9 cellular contexts compared by ENCODE assay signal in the genomic region with DNA sequence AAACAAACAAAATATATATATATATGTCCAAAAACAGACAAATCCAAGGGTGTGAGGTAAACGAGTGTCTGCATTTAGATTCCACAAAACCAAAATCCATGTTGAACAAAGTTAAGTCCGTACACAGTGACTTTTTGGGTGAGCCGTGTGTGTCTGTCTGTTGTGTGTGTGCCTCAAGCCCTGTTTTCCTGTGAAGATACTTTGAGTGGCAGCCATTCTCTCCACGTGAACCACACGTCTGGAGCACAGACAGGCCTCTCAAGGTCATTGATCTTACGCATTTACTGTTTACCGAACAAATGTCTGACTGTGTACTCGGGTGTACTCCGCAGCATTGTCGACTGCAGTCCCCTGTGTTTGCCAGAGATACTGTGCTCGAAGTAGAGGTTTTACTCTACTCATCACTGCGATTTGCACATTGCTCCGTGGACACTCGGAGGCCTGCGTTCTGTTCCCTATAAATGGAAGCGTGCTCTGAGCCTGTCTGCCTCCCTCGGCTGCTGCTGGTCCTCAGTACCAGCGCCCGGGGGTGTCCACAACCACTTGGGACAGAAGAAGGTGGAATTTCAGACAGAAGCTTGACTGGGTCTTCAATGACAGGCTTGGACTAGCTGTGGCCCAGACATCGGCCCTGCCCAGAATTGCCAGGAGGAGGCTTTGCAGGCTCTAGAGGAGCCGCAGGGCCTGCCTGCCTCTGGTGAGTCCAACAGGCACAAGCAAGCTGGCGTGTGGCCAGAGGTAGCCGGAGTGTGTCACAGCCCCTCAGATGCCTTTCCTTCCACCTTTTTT. TPM values are rescaled to one million over a fixed set of nuclear protein-coding genes. Genes with fewer than 3 reads are reported as not detected.
DNase-seq lines count a peak whose midpoint lies in the region; ATAC-seq lines count a peak whose summit lies in the region.
"Had no signal": no experiment of that assay in that cellular context is flagged by ENCODE, and none has a peak within 500 bp of the region (broad histone marks: within the 10 kb centered on the region; RNA-seq: fewer than 3 reads in every experiment).

No MANE protein-coding gene starts in this region.

- H3K36me3 Mint-ChIP-seq in natural killer cell treated with Interleukin-12 subunit alpha and Interleukin-12 subunit beta and Interleukin-15 and Interleukin-18, amount 100 ng/mL, for 72 hours: no peaks in the 10 kb centered on the region

- peak overlapping the region; percentile 66 to 85 for H3K27ac Mint-ChIP-seq in natural killer cell treated with Interleukin-12 subunit alpha and Interleukin-12 subunit beta and Interleukin-15 and Interleukin-18, amount 100 ng/mL, for 72 hours

- peaks cover 26 to 43% of the 10 kb centered on the region in 2 donors for H3K4me1 Mint-ChIP-seq in natural killer cell treated with Interleukin-12 subunit alpha and Interleukin-12 subunit beta and Interleukin-15 and Interleukin-18, amount 100 ng/mL, for 72 hours (ENCODE audit: low read depth in 2 of 2)

- peak; percentile 33 for ATAC-seq in Right ventricle myocardium inferior
- ATAC-seq in natural killer cell treated with Interleukin-12 subunit alpha and Interleukin-12 subunit beta and Interleukin-15 and Interleukin-18, amount 100 ng/mL, for 72 hours: no peak
- no peak for ATAC-seq in HG03571 (IDR thresholded peaks at IDR 0.05; ENCODE audit: unreplicated experiment)
- no peak for ATAC-seq in HG03280 (IDR thresholded peaks at IDR 0.05; ENCODE audit: unreplicated experiment)

- DNase-seq in Right ventricle myocardium inferior (ENCODE audit: missing footprints) (peak; percentile 90), cardiac septum (ENCODE audit: low spot score) (no peak), fibroblast of gingiva (ENCODE audit: low read depth) (peak; percentile 36), superior temporal gyrus (ENCODE audit: extremely low spot score) (no peak), H4 (ENCODE audit: low spot score) (no peak)
- DNase-seq in natural killer cell treated with Interleukin-12 subunit alpha and Interleukin-12 subunit beta and Interleukin-15 and Interleukin-18, amount 100 ng/mL, for 72 hours (ENCODE audit: low spot score): no peak
- DNase-seq: NCI-H1436 had no signal

- H3K4me3 Mint-ChIP-seq in natural killer cell treated with Interleukin-12 subunit alpha and Interleukin-12 subunit beta and Interleukin-15 and Interleukin-18, amount 100 ng/mL, for 72 hours: no peak overlapping the region

- intact Hi-C loops in Right ventricle myocardium inferior (cut with DNase I) (loop anchor here (5.0 kb wide), 3 partner anchors 38 to 73 kb away; a partner anchor contains a TSS), cardiac septum (cut with DNase I) (loop anchor here (2.0 kb wide), 1 partner anchor 40 kb away; no protein-coding TSS in a partner anchor)

- no peaks in the 10 kb centered on the region for H3K27me3 Mint-ChIP-seq in natural killer cell treated with Interleukin-12 subunit alpha and Interleukin-12 subunit beta and Interleukin-15 and Interleukin-18, amount 100 ng/mL, for 72 hours

- no peaks in the 10 kb centered on the region for H3K9me3 Mint-ChIP-seq in natural killer cell treated with Interleukin-12 subunit alpha and Interleukin-12 subunit beta and Interleukin-15 and Interleukin-18, amount 100 ng/mL, for 72 hours

RNA-seq across cellular contexts. Expression of a gene that starts 22.1 kb away (rescaled TPM):
- not detected for total RNA-seq in Right ventricle myocardium inferior
- not detected for total RNA-seq in cardiac septum
- total RNA-seq in natural killer cell treated with Interleukin-12 subunit alpha and Interleukin-12 subunit beta and Interleukin-15 and Interleukin-18, amount 100 ng/mL, for 72 hours: not detected
- not detected in 2 replicates for total RNA-seq in H4 (2014; rRNA removed; shearing (Covaris generic))

RNA-seq across cellular contexts. Expression of a gene that starts 39.0 kb away (rescaled TPM):
- 12.3 TPM for total RNA-seq in Right ventricle myocardium inferior
- total RNA-seq in cardiac septum: 15.8 TPM
- 1 to 10 TPM; 6.5 to 9.0 TPM for total RNA-seq in natural killer cell treated with Interleukin-12 subunit alpha and Interleukin-12 subunit beta and Interleukin-15 and Interleukin-18, amount 100 ng/mL, for 72 hours
- 19.1 and 25.1 TPM in 2 replicates for total RNA-seq in H4 (2014; rRNA removed; shearing (Covaris generic))

RNA-seq across cellular contexts. Expression of a gene that starts 54.2 kb away (rescaled TPM):
- 14.6 TPM for total RNA-seq in Right ventricle myocardium inferior
- total RNA-seq in cardiac septum: 7.2 TPM
- total RNA-seq in natural killer cell treated with Interleukin-12 subunit alpha and Interleukin-12 subunit beta and Interleukin-15 and Interleukin-18, amount 100 ng/mL, for 72 hours: under 1 TPM in 1 of 2 donors, not detected in 1; 0.43 TPM
- total RNA-seq in H4 (2014; rRNA removed; shearing (Covaris generic)): not detected in 2 replicates

Comparison
In these comparisons a context has a peak if more than half of its experiments do, and no peak if none do; other contexts are left out.
1. DNase-seq: peak in Right ventricle myocardium inferior (single experiment) and fibroblast of gingiva (single experiment); none in cardiac septum (single experiment), natural killer cell treated with Interleukin-12 subunit alpha and Interleukin-12 subunit beta and Interleukin-15 and Interleukin-18, amount 100 ng/mL, for 72 hours (single experiment), superior temporal gyrus (single experiment) and H4 (single experiment).